ENCODE assay signal across 7 cellular contexts in genomic region chr9:123976579-123976978, GRCh38. TPM values are rescaled to one million over a fixed set of nuclear protein-coding genes. Genes with fewer than 3 reads are reported as not detected.
"Had no signal": no experiment of that assay in that cellular context is flagged by ENCODE, and none has a peak within 500 bp of the region (broad histone marks: within the 10 kb centered on the region; RNA-seq: fewer than 3 reads in every experiment).

No MANE protein-coding gene starts in this region.

RNA-seq across cellular contexts. Expression of gene LHX2, which starts 35.0 kb away (rescaled TPM):
- total RNA-seq: OCI-LY7, Peyer's patch, Right ventricle myocardium inferior, Right ventricle myocardium superior, SK-MEL-5, T-cell had no signal
- polyA plus RNA-seq: SK-N-SH had no signal
